1 cellular context compared by ENCODE assay signal in the genomic region with DNA sequence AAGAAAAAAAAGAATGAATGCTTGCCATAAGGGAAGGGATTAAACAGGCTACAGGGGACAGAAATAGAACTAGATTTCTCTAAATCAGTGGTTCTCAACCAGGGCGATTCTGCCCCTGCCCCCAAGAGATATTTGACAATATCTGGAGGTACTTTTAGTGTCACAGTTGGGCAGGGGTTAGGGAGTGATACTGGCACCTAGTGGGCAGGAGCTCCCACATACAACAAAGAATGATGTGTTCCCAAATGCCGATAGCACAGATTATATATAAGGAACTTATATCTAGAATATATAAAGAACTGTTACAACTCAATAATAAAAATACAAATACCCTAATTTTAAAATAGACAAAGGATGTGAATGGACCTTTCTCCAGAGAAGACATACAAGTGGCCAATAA.
TF ChIP-seq lines count a peak whose summit lies in the region.

No MANE protein-coding gene starts in this region.

TF ChIP-seq in GM23338, 12 proteins besides CTCF, POLR2A, EP300 and RAD21 (continued from another document):
- TF ChIP-seq EZH2 (IDR thresholded peaks at IDR 0.05; ENCODE audit: low read depth, unreplicated experiment), result no peak
- TF ChIP-seq NANOG (IDR thresholded peaks at IDR 0.05; ENCODE audit: borderline replicate concordance), result no peak
- TF ChIP-seq POLR2AphosphoS5 (IDR thresholded peaks at IDR 0.05; ENCODE audit: low read depth), result no peak
- TF ChIP-seq REST (IDR thresholded peaks at IDR 0.05; ENCODE audit: unreplicated experiment), result no peak
- TF ChIP-seq, protein P1, sequence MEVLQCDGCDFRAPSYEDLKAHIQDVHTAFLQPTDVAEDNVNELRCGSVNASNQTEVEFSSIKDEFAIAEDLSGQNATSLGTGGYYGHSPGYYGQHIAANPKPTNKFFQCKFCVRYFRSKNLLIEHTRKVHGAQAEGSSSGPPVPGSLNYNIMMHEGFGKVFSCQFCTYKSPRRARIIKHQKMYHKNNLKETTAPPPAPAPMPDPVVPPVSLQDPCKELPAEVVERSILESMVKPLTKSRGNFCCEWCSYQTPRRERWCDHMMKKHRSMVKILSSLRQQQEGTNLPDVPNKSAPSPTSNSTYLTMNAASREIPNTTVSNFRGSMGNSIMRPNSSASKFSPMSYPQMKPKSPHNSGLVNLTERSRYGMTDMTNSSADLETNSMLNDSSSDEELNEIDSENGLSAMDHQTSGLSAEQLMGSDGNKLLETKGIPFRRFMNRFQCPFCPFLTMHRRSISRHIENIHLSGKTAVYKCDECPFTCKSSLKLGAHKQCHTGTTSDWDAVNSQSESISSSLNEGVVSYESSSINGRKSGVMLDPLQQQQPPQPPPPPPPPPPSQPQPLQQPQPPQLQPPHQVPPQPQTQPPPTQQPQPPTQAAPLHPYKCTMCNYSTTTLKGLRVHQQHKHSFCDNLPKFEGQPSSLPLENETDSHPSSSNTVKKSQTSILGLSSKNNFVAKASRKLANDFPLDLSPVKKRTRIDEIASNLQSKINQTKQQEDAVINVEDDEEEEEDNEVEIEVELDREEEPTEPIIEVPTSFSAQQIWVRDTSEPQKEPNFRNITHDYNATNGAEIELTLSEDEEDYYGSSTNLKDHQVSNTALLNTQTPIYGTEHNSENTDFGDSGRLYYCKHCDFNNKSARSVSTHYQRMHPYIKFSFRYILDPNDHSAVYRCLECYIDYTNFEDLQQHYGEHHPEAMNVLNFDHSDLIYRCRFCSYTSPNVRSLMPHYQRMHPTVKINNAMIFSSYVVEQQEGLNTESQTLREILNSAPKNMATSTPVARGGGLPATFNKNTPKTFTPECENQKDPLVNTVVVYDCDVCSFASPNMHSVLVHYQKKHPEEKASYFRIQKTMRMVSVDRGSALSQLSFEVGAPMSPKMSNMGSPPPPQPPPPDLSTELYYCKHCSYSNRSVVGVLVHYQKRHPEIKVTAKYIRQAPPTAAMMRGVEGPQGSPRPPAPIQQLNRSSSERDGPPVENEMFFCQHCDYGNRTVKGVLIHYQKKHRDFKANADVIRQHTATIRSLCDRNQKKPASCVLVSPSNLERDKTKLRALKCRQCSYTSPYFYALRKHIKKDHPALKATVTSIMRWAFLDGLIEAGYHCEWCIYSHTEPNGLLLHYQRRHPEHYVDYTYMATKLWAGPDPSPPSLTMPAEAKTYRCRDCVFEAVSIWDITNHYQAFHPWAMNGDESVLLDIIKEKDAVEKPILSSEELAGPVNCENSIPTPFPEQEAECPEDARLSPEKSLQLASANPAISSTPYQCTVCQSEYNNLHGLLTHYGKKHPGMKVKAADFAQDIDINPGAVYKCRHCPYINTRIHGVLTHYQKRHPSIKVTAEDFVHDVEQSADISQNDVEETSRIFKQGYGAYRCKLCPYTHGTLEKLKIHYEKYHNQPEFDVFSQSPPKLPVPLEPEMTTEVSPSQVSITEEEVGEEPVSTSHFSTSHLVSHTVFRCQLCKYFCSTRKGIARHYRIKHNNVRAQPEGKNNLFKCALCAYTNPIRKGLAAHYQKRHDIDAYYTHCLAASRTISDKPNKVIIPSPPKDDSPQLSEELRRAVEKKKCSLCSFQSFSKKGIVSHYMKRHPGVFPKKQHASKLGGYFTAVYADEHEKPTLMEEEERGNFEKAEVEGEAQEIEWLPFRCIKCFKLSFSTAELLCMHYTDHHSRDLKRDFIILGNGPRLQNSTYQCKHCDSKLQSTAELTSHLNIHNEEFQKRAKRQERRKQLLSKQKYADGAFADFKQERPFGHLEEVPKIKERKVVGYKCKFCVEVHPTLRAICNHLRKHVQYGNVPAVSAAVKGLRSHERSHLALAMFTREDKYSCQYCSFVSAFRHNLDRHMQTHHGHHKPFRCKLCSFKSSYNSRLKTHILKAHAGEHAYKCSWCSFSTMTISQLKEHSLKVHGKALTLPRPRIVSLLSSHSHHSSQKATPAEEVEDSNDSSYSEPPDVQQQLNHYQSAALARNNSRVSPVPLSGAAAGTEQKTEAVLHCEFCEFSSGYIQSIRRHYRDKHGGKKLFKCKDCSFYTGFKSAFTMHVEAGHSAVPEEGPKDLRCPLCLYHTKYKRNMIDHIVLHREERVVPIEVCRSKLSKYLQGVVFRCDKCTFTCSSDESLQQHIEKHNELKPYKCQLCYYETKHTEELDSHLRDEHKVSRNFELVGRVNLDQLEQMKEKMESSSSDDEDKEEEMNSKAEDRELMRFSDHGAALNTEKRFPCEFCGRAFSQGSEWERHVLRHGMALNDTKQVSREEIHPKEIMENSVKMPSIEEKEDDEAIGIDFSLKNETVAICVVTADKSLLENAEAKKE (CRISPR knock-in tag; IDR thresholded peaks at IDR 0.05), result no peak
- no peak for TF ChIP-seq ZNF331 (CRISPR knock-in tag; IDR thresholded peaks at IDR 0.05; ENCODE audit: low read depth)
- no peak for TF ChIP-seq JUNB (IDR thresholded peaks at IDR 0.05; ENCODE audit: unreplicated experiment)
- no peak for TF ChIP-seq EZH2phosphoT487 (IDR thresholded peaks at IDR 0.05; ENCODE audit: unreplicated experiment)
